Comparison of ENCODE assay signal across 9 cellular contexts in genomic region chr22:36457688-36458450, GRCh38. TPM values are rescaled to one million over a fixed set of nuclear protein-coding genes. Genes with fewer than 3 reads are reported as not detected.
DNase-seq lines count a peak whose midpoint lies in the region; ATAC-seq and TF ChIP-seq lines count a peak whose summit lies in the region.
"Had no signal": no experiment of that assay in that cellular context is flagged by ENCODE, and none has a peak within 500 bp of the region (broad histone marks: within the 10 kb centered on the region; RNA-seq: fewer than 3 reads in every experiment).

No MANE protein-coding gene starts in this region.

- H2BK15ac ChIP-seq in mesenchymal stem cell (ENCODE audit: low read depth, poor library complexity, severe bottlenecking): peak overlapping the region; percentile 90

- DNase-seq in coronary artery (ENCODE audit: low spot score): peak; percentile 82
- peak; percentile 65 for DNase-seq in mesenchymal stem cell
- peak in 1 of 2 donors; percentile 57 for DNase-seq in thyroid gland
- DNase-seq in T-helper 17 cell: no peak
- no peak for DNase-seq in activated T-cell treated with anti-CD3 and anti-CD28 coated beads, Interleukin-2, amount 50 U/mL, for 72 hours
- DNase-seq: activated CD4-positive, alpha-beta T cell treated with anti-CD3 and anti-CD28 coated beads, Interleukin-2, amount 50 U/mL, for 48 hours had no signal

- TF ChIP-seq CTCF in coronary artery (IDR thresholded peaks at IDR 0.05) (no peak), thyroid gland (IDR thresholded peaks at IDR 0.05) (no peak)

- H2AK5ac ChIP-seq in mesenchymal stem cell (ENCODE audit: low read length, severe bottlenecking): peak overlapping the region; percentile 81

- no peaks in the 10 kb centered on the region for H3K36me3 ChIP-seq in HUES6 (ENCODE audit: control insufficient read depth, insufficient read depth, low read length)
- no peaks in the 10 kb centered on the region for H3K36me3 ChIP-seq in mesenchymal stem cell (ENCODE audit: control insufficient read depth in 1 of 2, insufficient read depth in 2 of 2, low read depth in 1 of 2, low read length in 2 of 2)
- no peaks in the 10 kb centered on the region for H3K36me3 ChIP-seq in thyroid gland

- H3K27me3 ChIP-seq in HUES6 (ENCODE audit: control insufficient read depth, insufficient read depth, low read length): no peaks in the 10 kb centered on the region
- H3K27me3 ChIP-seq in mesenchymal stem cell (ENCODE audit: control insufficient read depth in 1 of 2, insufficient read depth in 1 of 2, low read length in 2 of 2): no peaks in the 10 kb centered on the region
- no peaks in the 10 kb centered on the region for H3K27me3 ChIP-seq in thyroid gland

- no peaks in the 10 kb centered on the region for H3K36me3 Mint-ChIP-seq in T-helper 17 cell (ENCODE audit: low read depth)
- H3K36me3 Mint-ChIP-seq in activated T-cell treated with anti-CD3 and anti-CD28 coated beads, Interleukin-2, amount 50 U/mL, for 72 hours (ENCODE audit: insufficient read depth in 2 of 2): no peaks in the 10 kb centered on the region

- peak overlapping the region; percentile 97 for H4K91ac ChIP-seq in mesenchymal stem cell (ENCODE audit: low read length)

- no peak overlapping the region for H2BK5ac ChIP-seq in mesenchymal stem cell (ENCODE audit: low read depth, low read length, poor library complexity, severe bottlenecking)

- peaks cover 13% of the 10 kb centered on the region for H3K4me1 Mint-ChIP-seq in T-helper 17 cell
- H3K4me1 Mint-ChIP-seq in activated T-cell treated with anti-CD3 and anti-CD28 coated beads, Interleukin-2, amount 50 U/mL, for 72 hours (ENCODE audit: low read depth): peaks cover 27% of the 10 kb centered on the region

- no peaks in the 10 kb centered on the region for H3K9me3 ChIP-seq in HUES6 (ENCODE audit: control insufficient read depth, insufficient read depth, low read depth, low read length)
- H3K9me3 ChIP-seq in mesenchymal stem cell (ENCODE audit: control insufficient read depth, low read length): no peaks in the 10 kb centered on the region
- H3K9me3 ChIP-seq in thyroid gland: no peaks in the 10 kb centered on the region
- H3K9me3 ChIP-seq in T-helper 17 cell (ENCODE audit: control insufficient read depth, low read length, poor library complexity, severe bottlenecking): no peaks in the 10 kb centered on the region

- WGBS in mesenchymal stem cell: 66% methylated on average over 14 of the region's 14 CpGs
- WGBS in thyroid gland, 2 donors: 46 to 63% methylated on average over 13 to 14 of the region's 14 CpGs

- peak overlapping the region; percentile 83 to 84 for H3K4ac ChIP-seq in mesenchymal stem cell (ENCODE audit: low read depth in 1 of 2, low read length in 2 of 2)

- peak overlapping the region; percentile 81 for H2AFZ ChIP-seq in mesenchymal stem cell (ENCODE audit: low read depth, low read length)

- H3K27me3 Mint-ChIP-seq in T-helper 17 cell: no peaks in the 10 kb centered on the region
- H3K27me3 Mint-ChIP-seq in activated T-cell treated with anti-CD3 and anti-CD28 coated beads, Interleukin-2, amount 50 U/mL, for 72 hours (ENCODE audit: low read depth): no peaks in the 10 kb centered on the region

- H3K27ac ChIP-seq in HUES6 (ENCODE audit: low read depth, low read length): peak overlapping the region; percentile 37; the same call in 1 of the 2 replicates
- peak overlapping the region; percentile 84 to 91 for H3K27ac ChIP-seq in coronary artery
- H3K27ac ChIP-seq in mesenchymal stem cell (ENCODE audit: low read length, poor library complexity, severe bottlenecking): no peak overlapping the region
- peak overlapping the region; percentile 64 to 85 (median 84) for H3K27ac ChIP-seq in thyroid gland

- ATAC-seq in GM21423 (IDR thresholded peaks at IDR 0.05; ENCODE audit: unreplicated experiment) (no peak), T-helper 17 cell (no peak), HG03439 (IDR thresholded peaks at IDR 0.05; ENCODE audit: unreplicated experiment) (no peak)
- ATAC-seq in activated T-cell treated with anti-CD3 and anti-CD28 coated beads, Interleukin-2, amount 50 U/mL, for 72 hours (replicated peaks in 1 of 2): no peak

- no peak overlapping the region for H3K4me2 ChIP-seq in mesenchymal stem cell (ENCODE audit: low read length, poor library complexity, severe bottlenecking)

- H3K4me3 Mint-ChIP-seq in T-helper 17 cell: no peak overlapping the region
- no peak overlapping the region for H3K4me3 Mint-ChIP-seq in activated T-cell treated with anti-CD3 and anti-CD28 coated beads, Interleukin-2, amount 50 U/mL, for 72 hours

- peak overlapping the region; percentile 87 for H4K8ac ChIP-seq in mesenchymal stem cell (ENCODE audit: low read length)

- H3K4me1 ChIP-seq in HUES6 (ENCODE audit: control insufficient read depth, insufficient read depth, low read length) (peaks cover 40% of the 10 kb centered on the region), mesenchymal stem cell (ENCODE audit: control insufficient read depth, insufficient read depth, low read depth, low read length) (peaks cover 41% of the 10 kb centered on the region), thyroid gland (peaks cover 35 to 66% of the 10 kb centered on the region in 2 donors)

- H3K18ac ChIP-seq in mesenchymal stem cell (ENCODE audit: low read depth in 1 of 2, low read length in 2 of 2): peak overlapping the region; percentile 90 to 94

- peak overlapping the region; percentile 16 for H3K9ac ChIP-seq in HUES6 (ENCODE audit: low read length)
- H3K9ac ChIP-seq in mesenchymal stem cell (ENCODE audit: low read length): peak overlapping the region; percentile 50

- no peak for TF ChIP-seq POLR2A in thyroid gland (IDR thresholded peaks at IDR 0.05)

- H3K27ac Mint-ChIP-seq in T-helper 17 cell: no peak overlapping the region
- no peak overlapping the region for H3K27ac Mint-ChIP-seq in activated T-cell treated with anti-CD3 and anti-CD28 coated beads, Interleukin-2, amount 50 U/mL, for 72 hours

- peak overlapping the region; percentile 34 to 85 for H2BK12ac ChIP-seq in mesenchymal stem cell (ENCODE audit: low read length in 2 of 2)

- intact Hi-C loops in thyroid gland (cut with DNase I): no loop called here

- peak overlapping the region in 1 of 2 experiments; percentile 43 for H3K23ac ChIP-seq in mesenchymal stem cell (ENCODE audit: low read length in 2 of 2)

- H3K14ac ChIP-seq in mesenchymal stem cell (ENCODE audit: low read length in 2 of 2): peak overlapping the region in 1 of 2 experiments; percentile 90

- H3K79me1 ChIP-seq in mesenchymal stem cell (replicated peaks; ENCODE audit: low read length, poor library complexity, severe bottlenecking): no peaks in the 10 kb centered on the region

- no peak overlapping the region for H3K4me3 ChIP-seq in HUES6 (ENCODE audit: low read depth, low read length)
- no peak overlapping the region for H3K4me3 ChIP-seq in coronary artery
- peak overlapping the region in 1 of 2 experiments; percentile 5 for H3K4me3 ChIP-seq in mesenchymal stem cell (ENCODE audit: insufficient read depth in 1 of 2, low read depth in 1 of 2, low read length in 2 of 2)
- H3K4me3 ChIP-seq in thyroid gland (replicated peaks in 1 of 3): no peak overlapping the region

- H2BK120ac ChIP-seq in mesenchymal stem cell (ENCODE audit: low read depth, low read length): peak overlapping the region; percentile 81

- no peaks in the 10 kb centered on the region for H3K9me3 Mint-ChIP-seq in activated T-cell treated with anti-CD3 and anti-CD28 coated beads, Interleukin-2, amount 50 U/mL, for 72 hours

RNA-seq across cellular contexts. Expression of gene TXN2, which starts 23.6 kb away (rescaled TPM):
- polyA plus RNA-seq in mesenchymal stem cell (2013, experiment 1 of 2): 66.7 TPM
- polyA plus RNA-seq in mesenchymal stem cell (2013, experiment 2 of 2): 65.6 TPM
- total RNA-seq in thyroid gland (100 to 1,000 TPM in 1 of 4 donors, 10 to 100 TPM in 3; 56.7 to 115 (median 75.6) TPM), T-helper 17 cell (10 to 100 TPM; 27.0 to 32.3 TPM)
- total RNA-seq in activated T-cell treated with anti-CD3 and anti-CD28 coated beads, Interleukin-2, amount 50 U/mL, for 72 hours: 100 to 1,000 TPM; 115 TPM

RNA-seq across cellular contexts. Expression of gene FOXRED2, which starts 49.0 kb away (rescaled TPM):
- polyA plus RNA-seq in mesenchymal stem cell (2013, experiment 1 of 2): 12.9 TPM
- 12.8 TPM for polyA plus RNA-seq in mesenchymal stem cell (2013, experiment 2 of 2)
- total RNA-seq in thyroid gland: 10 to 100 TPM in 2 of 4 donors, 1 to 10 TPM in 2; 5.9 to 12.8 (median 9.4) TPM
- total RNA-seq in T-helper 17 cell: 1 to 10 TPM; 1.0 to 1.3 TPM
- total RNA-seq in activated T-cell treated with anti-CD3 and anti-CD28 coated beads, Interleukin-2, amount 50 U/mL, for 72 hours: 10 to 100 TPM; 12.6 to 19.3 TPM

Comparison
In these comparisons a context has a peak if more than half of its experiments do, and no peak if none do; other contexts are left out.
1. DNase-seq: peak in coronary artery (single experiment) and mesenchymal stem cell (single experiment); none in T-helper 17 cell (0 of 3) and activated T-cell treated with anti-CD3 and anti-CD28 coated beads, Interleukin-2, amount 50 U/mL, for 72 hours (0 of 2).